8 cellular contexts compared by ENCODE assay signal in the genomic region with DNA sequence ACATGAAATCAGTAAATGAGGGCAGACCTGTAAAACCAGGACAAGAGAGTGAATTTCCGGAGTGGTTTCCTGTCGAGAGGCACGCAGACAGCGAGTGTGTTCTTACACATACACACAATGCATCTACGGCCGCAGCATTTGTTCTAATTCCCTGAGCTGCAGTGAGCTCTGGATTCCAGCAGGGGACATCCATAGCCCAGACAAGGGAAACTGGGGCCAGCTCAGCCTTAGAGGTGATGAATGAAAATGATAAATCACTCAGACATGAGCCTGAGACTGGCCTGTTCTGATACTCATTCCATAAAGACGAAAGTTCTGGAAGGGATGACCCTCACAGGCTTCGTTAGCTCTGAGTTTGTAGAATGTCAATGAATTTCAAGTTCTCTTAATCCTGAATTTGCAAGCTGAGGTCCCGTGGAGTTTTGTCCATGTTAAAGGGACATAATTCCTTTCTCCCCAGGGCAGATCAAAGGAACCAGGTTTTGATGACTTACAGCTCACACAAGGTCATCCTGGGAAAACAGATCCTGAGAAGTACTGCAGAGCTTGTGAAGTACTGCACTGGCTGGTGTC.
A peak's percentile ranks its signal among the peaks of the same experiment; 100 is the strongest.
DNase-seq lines count a peak whose midpoint lies in the region; ATAC-seq, FAIRE-seq and TF ChIP-seq lines count a peak whose summit lies in the region.

No MANE protein-coding gene starts in this region.

- H3K9me3 ChIP-seq in HUES6 (ENCODE audit: control insufficient read depth, insufficient read depth, low read depth, low read length) (no peaks in the 10 kb centered on the region), NT2/D1 (ENCODE audit: insufficient read depth, low read length) (no peaks in the 10 kb centered on the region), keratinocyte (ENCODE audit: control insufficient read depth, low read depth, low read length) (no peaks in the 10 kb centered on the region)

- no peaks in the 10 kb centered on the region for H3K36me3 ChIP-seq in HUES6 (ENCODE audit: control insufficient read depth, insufficient read depth, low read length)
- H3K36me3 ChIP-seq in NT2/D1 (ENCODE audit: insufficient read depth, insufficient read length, low read length) = no peaks in the 10 kb centered on the region
- H3K36me3 ChIP-seq in keratinocyte (ENCODE audit: control insufficient read depth in 2 of 2, extremely low read depth in 1 of 2, insufficient read depth in 2 of 2, low read length in 2 of 2) = no peaks in the 10 kb centered on the region

- H3K4me1 Mint-ChIP-seq in stimulated activated naive B cell treated with anti-CD40 and anti-IgM and Interleukin-4, amounts not matched to agents 10 μg/mL and 1 μg/mL and 100 μg/mL, for 72 hours = no peaks in the 10 kb centered on the region

- dilution Hi-C loops in keratinocyte (cut with MboI; ENCODE audit: extremely low pct_ligation_motif_present, low sequenced_read_pairs) = no loop called here

- no peaks in the 10 kb centered on the region for H3K9me3 Mint-ChIP-seq in stimulated activated naive B cell treated with anti-CD40 and anti-IgM and Interleukin-4, amounts not matched to agents 10 μg/mL and 1 μg/mL and 100 μg/mL, for 72 hours

- H3K27ac ChIP-seq in HUES6 (ENCODE audit: low read depth, low read length) = no peak overlapping the region
- H3K27ac ChIP-seq in keratinocyte (ENCODE audit: control insufficient read depth, insufficient read depth, low read length) = peak overlapping the region; percentile 4

- in situ Hi-C loops in T47D (cut with HindIII; ENCODE audit: low pct_unique_long_range_greater_than_20kb, low sequenced_read_pairs) = no loop called here

- peak; percentile 44 for DNase-seq in activated CD4-positive, alpha-beta T cell treated with anti-CD3 and anti-CD28 coated beads for 48 hours
- no peak for DNase-seq in activated CD4-positive, alpha-beta T cell treated with anti-CD3 and anti-CD28 coated beads for 4 hours
- DNase-seq in NT2/D1 (ENCODE audit: low read depth, low spot score) (peak; percentile 78), T47D (ENCODE audit: low read depth in 1 of 2, low spot score in 1 of 2) (peak; percentile 51 to 75), keratinocyte (ENCODE audit: low read depth, low spot score) (no peak)
- DNase-seq in stimulated activated naive B cell treated with anti-CD40 and anti-IgM and Interleukin-4, amounts not matched to agents 10 μg/mL and 1 μg/mL and 100 μg/mL, for 72 hours = no peak

- H3K79me2 ChIP-seq in keratinocyte (ENCODE audit: control insufficient read depth, insufficient read depth, low read length) = no peaks in the 10 kb centered on the region

- H3K4me3 ChIP-seq in HUES6 (ENCODE audit: low read depth, low read length) = peak overlapping the region; percentile 0; the same call in 1 of the 2 replicates
- no peak overlapping the region for H3K4me3 ChIP-seq in NT2/D1 (ENCODE audit: insufficient read length, low read depth)
- H3K4me3 ChIP-seq in keratinocyte (ENCODE audit: control insufficient read depth in 2 of 3, extremely low read depth in 1 of 3, insufficient read depth in 2 of 3, low read depth in 1 of 3, low read length in 3 of 3) = no peak overlapping the region

- FAIRE-seq in keratinocyte (lab: Jason Lieb, UNC) = peak; percentile 87

- H3K4me1 ChIP-seq in HUES6 (ENCODE audit: control insufficient read depth, insufficient read depth, low read length) = peaks cover 12% of the 10 kb centered on the region; the same call in 1 of the 2 replicates
- no peaks in the 10 kb centered on the region for H3K4me1 ChIP-seq in NT2/D1 (ENCODE audit: insufficient read depth, insufficient read length)
- peaks cover 19% of the 10 kb centered on the region for H3K4me1 ChIP-seq in keratinocyte (ENCODE audit: control insufficient read depth, extremely low read depth, insufficient read depth, low read length)

- TF ChIP-seq CTCF in keratinocyte (optimal IDR thresholded peaks at IDR 0.05 in 1 of 3, IDR thresholded peaks at IDR 0.05 in 1 of 3, conservative IDR thresholded peaks at IDR 0.05 in 1 of 3; ENCODE audit: extremely low read depth in 1 of 3, insufficient read depth in 2 of 3, low read length in 3 of 3) = peak; percentile 94 to 99 (median 94)

- ATAC-seq in GM21717 (IDR thresholded peaks at IDR 0.05; ENCODE audit: unreplicated experiment) = peak; percentile 93
- peak; percentile 74 to 78 for ATAC-seq in stimulated activated naive B cell treated with anti-CD40 and anti-IgM and Interleukin-4, amounts not matched to agents 10 μg/mL and 1 μg/mL and 100 μg/mL, for 72 hours (replicated peaks)

- no peak overlapping the region for H3K4me3 Mint-ChIP-seq in stimulated activated naive B cell treated with anti-CD40 and anti-IgM and Interleukin-4, amounts not matched to agents 10 μg/mL and 1 μg/mL and 100 μg/mL, for 72 hours

- no peaks in the 10 kb centered on the region for H3K27me3 Mint-ChIP-seq in stimulated activated naive B cell treated with anti-CD40 and anti-IgM and Interleukin-4, amounts not matched to agents 10 μg/mL and 1 μg/mL and 100 μg/mL, for 72 hours

- no peaks in the 10 kb centered on the region for H4K20me1 ChIP-seq in keratinocyte (ENCODE audit: control insufficient read depth, extremely low read depth, insufficient read depth, low read length)

- no peak overlapping the region for H3K9ac ChIP-seq in HUES6 (ENCODE audit: low read length)
- H3K9ac ChIP-seq in NT2/D1 (ENCODE audit: insufficient read length, low read depth) = no peak overlapping the region
- no peak overlapping the region for H3K9ac ChIP-seq in keratinocyte (ENCODE audit: control insufficient read depth, extremely low read depth, insufficient read depth, low read length)

- H3K27ac Mint-ChIP-seq in stimulated activated naive B cell treated with anti-CD40 and anti-IgM and Interleukin-4, amounts not matched to agents 10 μg/mL and 1 μg/mL and 100 μg/mL, for 72 hours = no peak overlapping the region

- no peaks in the 10 kb centered on the region for H3K9me1 ChIP-seq in keratinocyte (ENCODE audit: control insufficient read depth, extremely low read depth, insufficient read depth, low read length)

- no peaks in the 10 kb centered on the region for H3K36me3 Mint-ChIP-seq in stimulated activated naive B cell treated with anti-CD40 and anti-IgM and Interleukin-4, amounts not matched to agents 10 μg/mL and 1 μg/mL and 100 μg/mL, for 72 hours

- H2AFZ ChIP-seq in keratinocyte (ENCODE audit: control insufficient read depth, low read length) = peak overlapping the region; percentile 72

- H3K27me3 ChIP-seq in HUES6 (ENCODE audit: control insufficient read depth, insufficient read depth, low read length) (no peaks in the 10 kb centered on the region), NT2/D1 (ENCODE audit: insufficient read depth, insufficient read length) (no peaks in the 10 kb centered on the region), keratinocyte (ENCODE audit: control insufficient read depth, extremely low read depth, insufficient read depth, low read length) (no peaks in the 10 kb centered on the region)

- H3K4me2 ChIP-seq in keratinocyte (ENCODE audit: control insufficient read depth, extremely low read depth, insufficient read depth, low read depth, low read length) = peak overlapping the region; percentile 44

Comparison
In these comparisons a context has a peak if more than half of its experiments do, and no peak if none do; other contexts are left out.
1. DNase-seq: peak in activated CD4-positive, alpha-beta T cell treated with anti-CD3 and anti-CD28 coated beads for 48 hours (single experiment), NT2/D1 (single experiment) and T47D (2 of 2); none in activated CD4-positive, alpha-beta T cell treated with anti-CD3 and anti-CD28 coated beads for 4 hours (0 of 2), keratinocyte (single experiment) and stimulated activated naive B cell treated with anti-CD40 and anti-IgM and Interleukin-4, amounts not matched to agents 10 μg/mL and 1 μg/mL and 100 μg/mL, for 72 hours (single experiment).